7 cellular contexts compared by ENCODE assay signal in the genomic region with DNA sequence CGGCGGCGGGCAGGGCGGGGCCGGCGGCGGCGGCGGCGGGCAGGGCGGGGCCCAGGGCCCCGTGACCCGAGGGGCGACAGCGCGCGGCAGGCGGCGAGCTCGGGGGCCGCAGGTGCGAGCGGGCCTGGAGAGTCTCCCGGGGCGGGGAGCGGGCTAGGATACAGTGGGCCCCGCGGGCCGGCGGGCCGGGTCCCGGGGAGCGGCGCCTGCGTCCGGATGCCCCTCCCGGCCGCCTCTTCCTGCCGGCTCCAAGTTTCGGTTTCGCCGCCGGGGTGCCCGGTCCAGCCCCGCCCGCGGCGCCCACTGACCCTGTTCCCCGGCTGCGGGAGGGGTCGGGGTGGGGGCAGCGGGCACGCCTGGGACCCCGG. TPM values are rescaled to one million over a fixed set of nuclear protein-coding genes. Genes with fewer than 3 reads are reported as not detected.
DNase-seq lines count a peak whose midpoint lies in the region; ATAC-seq and TF ChIP-seq lines count a peak whose summit lies in the region.

TSS of gene RNF213 (plus strand) at position 62 of the 368 bp plus-strand sequence. CDS start 2,830 bp downstream, outside the sequence.

- peaks cover 67% of the 10 kb centered on the region for H3K4me1 ChIP-seq in left ventricle myocardium inferior
- peaks cover 32% of the 10 kb centered on the region for H3K4me1 ChIP-seq in psoas muscle

- peaks cover 11% of the 10 kb centered on the region for H3K36me3 ChIP-seq in left ventricle myocardium inferior
- H3K36me3 ChIP-seq in psoas muscle (ENCODE audit: insufficient read depth in 1 of 2, low read depth in 1 of 2), result peaks cover 0 to 12% of the 10 kb centered on the region in 2 donors

- peak; percentile 26 for ATAC-seq in HG03039 (IDR thresholded peaks at IDR 0.05; ENCODE audit: unreplicated experiment)
- ATAC-seq in psoas muscle, result peak; percentile 53 to 68 (median 64)
- ATAC-seq in GM21447 (IDR thresholded peaks at IDR 0.05; ENCODE audit: unreplicated experiment), result no peak

- H3K27me3 ChIP-seq in left ventricle myocardium inferior (ENCODE audit: low read depth) (no peaks in the 10 kb centered on the region), psoas muscle (ENCODE audit: insufficient read depth in 3 of 3, low read length in 2 of 3) (no peaks in the 10 kb centered on the region)

- H3K9me3 ChIP-seq in left ventricle myocardium inferior (replicated peaks), result no peaks in the 10 kb centered on the region
- H3K9me3 ChIP-seq in psoas muscle, result no peaks in the 10 kb centered on the region

- intact Hi-C loops in left ventricle myocardium inferior (cut with micrococcal nuclease), result no loop called here
- intact Hi-C loops in psoas muscle (cut with DNase I), result loop anchor here (5.0 kb wide), 2 partner anchors 43 to 108 kb away; no protein-coding TSS in a partner anchor

- no peak for TF ChIP-seq CTCF in GM12875 (IDR thresholded peaks at IDR 0.05; ENCODE audit: borderline replicate concordance, insufficient read depth, low read depth, low read length)
- TF ChIP-seq CTCF in left ventricle myocardium inferior (IDR thresholded peaks at IDR 0.05; ENCODE audit: borderline replicate concordance), result no peak
- TF ChIP-seq CTCF in psoas muscle (IDR thresholded peaks at IDR 0.05), result no peak

- 0% methylated on average over 8 to 52 of the region's 54 CpGs for WGBS in psoas muscle, 3 donors

- peak within 1 kb of the TSS; percentile 84 for H3K27ac ChIP-seq in angular gyrus (ENCODE audit: low read depth, low read length)
- H3K27ac ChIP-seq in left ventricle myocardium inferior (replicated peaks), result peak within 1 kb of the TSS; percentile 99
- peak within 1 kb of the TSS; percentile 95 for H3K27ac ChIP-seq in psoas muscle

- DNase-seq in SK-N-DZ (ENCODE audit: low spot score) (peak; percentile 49), left ventricle myocardium inferior (peak; percentile 62), psoas muscle (peak; percentile 60 to 77)

- H3K4me3 ChIP-seq in GM12875 (ENCODE audit: low read depth, low read length) (peak within 1 kb of the TSS; percentile 48), left ventricle myocardium inferior (peak within 1 kb of the TSS; percentile 97), psoas muscle (peak within 1 kb of the TSS; percentile 96)

RNA-seq across cellular contexts. Expression of gene RNF213, which starts in this region (rescaled TPM):
- polyA plus RNA-seq in SK-N-DZ (2014; cell fraction: cytosol; rRNA removed), result 12.7 and 12.9 TPM in 2 replicates
- polyA plus RNA-seq in SK-N-DZ (2014; cell fraction: nucleus; rRNA removed), result 35.2 and 53.9 TPM in 2 replicates
- total RNA-seq in left ventricle myocardium inferior, result 25.6 TPM
- 10 to 100 TPM; 33.7 to 42.0 (median 35.4) TPM for total RNA-seq in psoas muscle
- polyA plus RNA-seq in psoas muscle, result 10 to 100 TPM; 10.2 to 26.9 (median 15.8) TPM
